In genomic region chr4:19936471-19936870, GRCh38 we compare ENCODE assay signal across 1 cellular context.
TF ChIP-seq lines count a peak whose summit lies in the region.

No MANE protein-coding gene starts in this region.

TF ChIP-seq in GM23338, 12 proteins besides CTCF, POLR2A, EP300 and RAD21 (continued from another document):
- TF ChIP-seq ETS1 (IDR thresholded peaks at IDR 0.05) (no peak), NANOG (IDR thresholded peaks at IDR 0.05; ENCODE audit: borderline replicate concordance) (no peak), POLR2AphosphoS5 (IDR thresholded peaks at IDR 0.05; ENCODE audit: low read depth) (no peak), CREB1 (CRISPR knock-in tag; IDR thresholded peaks at IDR 0.05; ENCODE audit: low read depth) (no peak), EZH2 (IDR thresholded peaks at IDR 0.05; ENCODE audit: low read depth, unreplicated experiment) (no peak)
